In genomic region chr17:1108810-1109605, GRCh38 we compare ENCODE assay signal across 8 cellular contexts.
DNase-seq lines count a peak whose midpoint lies in the region; ATAC-seq and TF ChIP-seq lines count a peak whose summit lies in the region.

No MANE protein-coding gene starts in this region.

- no peaks in the 10 kb centered on the region for H3K9me3 ChIP-seq in esophagus muscularis mucosa
- no peaks in the 10 kb centered on the region for H3K9me3 ChIP-seq in testis

- no peaks in the 10 kb centered on the region for H3K9me3 Mint-ChIP-seq in natural killer cell treated with Interleukin-12 subunit alpha and Interleukin-12 subunit beta and Interleukin-15 and Interleukin-18, amount 100 ng/mL, for 72 hours

- H3K27ac ChIP-seq in 22Rv1 (peak overlapping the region; percentile 63), esophagus muscularis mucosa (replicated peaks in 1 of 4) (peak overlapping the region; percentile 91 to 95 (median 94)), testis (peak overlapping the region; percentile 77 to 84)

- H3K36me3 ChIP-seq in esophagus muscularis mucosa (no peaks in the 10 kb centered on the region), testis (ENCODE audit: low read depth, missing control alignments) (no peaks in the 10 kb centered on the region)

- TF ChIP-seq POLR2A in esophagus muscularis mucosa (IDR thresholded peaks at IDR 0.05; ENCODE audit: low read depth), result no peak
- no peak for TF ChIP-seq POLR2A in testis (IDR thresholded peaks at IDR 0.05)

- H3K36me3 Mint-ChIP-seq in natural killer cell treated with Interleukin-12 subunit alpha and Interleukin-12 subunit beta and Interleukin-15 and Interleukin-18, amount 100 ng/mL, for 72 hours, result no peaks in the 10 kb centered on the region

- H3K4me1 ChIP-seq in esophagus muscularis mucosa, result peaks cover 77 to 84% (median 81%) of the 10 kb centered on the region in 4 donors
- peaks cover 26% of the 10 kb centered on the region for H3K4me1 ChIP-seq in testis

- TF ChIP-seq CTCF in 22Rv1 (IDR thresholded peaks at IDR 0.05) (no peak), esophagus muscularis mucosa (IDR thresholded peaks at IDR 0.05) (no peak), testis (IDR thresholded peaks at IDR 0.05) (no peak)

- H3K27me3 ChIP-seq in esophagus muscularis mucosa (peaks cover 0 to 3% (median 0%) of the 10 kb centered on the region in 4 donors), testis (no peaks in the 10 kb centered on the region)

- WGBS in esophagus muscularis mucosa, result no CpG with 5 or more reads among the region's 99 CpGs
- 0% methylated on average over 17 to 77 of the region's 99 CpGs for WGBS in testis, 2 donors

- peak; percentile 39 for DNase-seq in GM19240 (ENCODE audit: insufficient read length, low spot score)
- peak; percentile 62 for DNase-seq in NCI-H69 (lab: John Stamatoyannopoulos, UW)
- DNase-seq in activated T-cell treated with anti-CD3 and anti-CD28 coated beads, Interleukin-2, amount 50 U/mL, for 1 hour, result peak; percentile 79
- no peak for DNase-seq in esophagus muscularis mucosa (ENCODE audit: extremely low spot score)
- peak; percentile 77 for DNase-seq in natural killer cell treated with Interleukin-12 subunit alpha and Interleukin-12 subunit beta and Interleukin-15 and Interleukin-18, amount 100 ng/mL, for 72 hours (ENCODE audit: low spot score)
- DNase-seq in testis, result peak; percentile 45

- TF ChIP-seq EP300 in esophagus muscularis mucosa (IDR thresholded peaks at IDR 0.05), result no peak

- peak overlapping the region; percentile 71 to 93 (median 79) for H3K4me3 ChIP-seq in esophagus muscularis mucosa
- peak overlapping the region; percentile 70 to 74 for H3K4me3 ChIP-seq in testis

- peak; percentile 86 to 88 for ATAC-seq in natural killer cell treated with Interleukin-12 subunit alpha and Interleukin-12 subunit beta and Interleukin-15 and Interleukin-18, amount 100 ng/mL, for 72 hours
- no peak for ATAC-seq in HG03175 (IDR thresholded peaks at IDR 0.05; ENCODE audit: unreplicated experiment)

- no peaks in the 10 kb centered on the region for H3K27me3 Mint-ChIP-seq in natural killer cell treated with Interleukin-12 subunit alpha and Interleukin-12 subunit beta and Interleukin-15 and Interleukin-18, amount 100 ng/mL, for 72 hours

- intact Hi-C loops in esophagus muscularis mucosa (cut with DNase I) (no loop called here), testis (cut with DNase I; ENCODE audit: low total_unique reads) (no loop called here)

- peak overlapping the region; percentile 78 for H3K4me3 Mint-ChIP-seq in natural killer cell treated with Interleukin-12 subunit alpha and Interleukin-12 subunit beta and Interleukin-15 and Interleukin-18, amount 100 ng/mL, for 72 hours

- peak overlapping the region; percentile 33 to 51 for H3K27ac Mint-ChIP-seq in natural killer cell treated with Interleukin-12 subunit alpha and Interleukin-12 subunit beta and Interleukin-15 and Interleukin-18, amount 100 ng/mL, for 72 hours

- H3K4me1 Mint-ChIP-seq in natural killer cell treated with Interleukin-12 subunit alpha and Interleukin-12 subunit beta and Interleukin-15 and Interleukin-18, amount 100 ng/mL, for 72 hours (ENCODE audit: low read depth in 2 of 2), result peaks cover 24 to 30% of the 10 kb centered on the region in 2 donors
